ENCODE assay signal across 30 cellular contexts in genomic region chr11:44157019-44157418, GRCh38.
A peak's percentile ranks its signal among the peaks of the same experiment; 100 is the strongest.
DNase-seq lines count a peak whose midpoint lies in the region; ATAC-seq, FAIRE-seq and TF ChIP-seq lines count a peak whose summit lies in the region.
"Had no signal": no experiment of that assay in that cellular context is flagged by ENCODE, and none has a peak within 500 bp of the region (broad histone marks: within the 10 kb centered on the region; RNA-seq: fewer than 3 reads in every experiment).

No MANE protein-coding gene starts in this region.

- H2AFZ ChIP-seq in K562 (ENCODE audit: low read depth, low read length) (no peak overlapping the region), H1 (ENCODE audit: low read length) (no peak overlapping the region)

- no peak overlapping the region for H4K91ac ChIP-seq in H1 (replicated peaks; ENCODE audit: insufficient read length, low read length)

- H2BK15ac ChIP-seq in H1 (ENCODE audit: low read length), result no peak overlapping the region

- H3K27me3 Mint-ChIP-seq in T-cell, result no peaks in the 10 kb centered on the region
- H3K27me3 Mint-ChIP-seq: CD4-positive, alpha-beta memory T cell; CD4-positive, CD25-positive, alpha-beta regulatory T cell; CD8-positive, alpha-beta memory T cell had no signal

- TF ChIP-seq CTCF in heart left ventricle (IDR thresholded peaks at IDR 0.05) (no peak), K562 (IDR thresholded peaks at IDR 0.05 in 2 of 3, conservative IDR thresholded peaks at IDR 0.05 in 1 of 3; ENCODE audit: insufficient read depth in 2 of 3, low read depth in 1 of 3, low read length in 3 of 3) (no peak), H1 (IDR thresholded peaks at IDR 0.05; ENCODE audit: control extremely low read depth in 1 of 3, insufficient read depth in 1 of 3, low read depth in 1 of 3, low read length in 3 of 3) (no peak), psoas muscle (IDR thresholded peaks at IDR 0.05) (no peak)

- H3K23ac ChIP-seq in H1 (ENCODE audit: insufficient read length), result no peak overlapping the region

- peaks cover 0 to 15% (median 0%) of the 10 kb centered on the region in 9 donors for H3K36me3 ChIP-seq in heart left ventricle
- no peaks in the 10 kb centered on the region for H3K36me3 ChIP-seq in K562 (ENCODE audit: control insufficient read depth, insufficient read depth, low read length)
- no peaks in the 10 kb centered on the region for H3K36me3 ChIP-seq in H1 (ENCODE audit: control insufficient read depth in 2 of 4, insufficient read depth in 4 of 4, low read length in 3 of 4)
- no peaks in the 10 kb centered on the region for H3K36me3 ChIP-seq in psoas muscle (ENCODE audit: insufficient read depth in 1 of 2, low read depth in 1 of 2)
- H3K36me3 ChIP-seq: BE2C had no signal

- H3K4me1 Mint-ChIP-seq in T-cell, result peaks cover 11 to 51% (median 19%) of the 10 kb centered on the region in 3 donors

- H4K5ac ChIP-seq in H1 (ENCODE audit: insufficient read length, low read depth, low read length), result no peak overlapping the region

- H3K14ac ChIP-seq in H1 (ENCODE audit: insufficient read length), result no peak overlapping the region

- 78 to 92% (median 86%) methylated on average over 4 of the region's 4 CpGs for WGBS in heart left ventricle, 4 donors
- WGBS in K562 (ENCODE audit: insufficient coverage, low coverage, missing lambda C conversion rate), result 76% methylated on average over 4 of the region's 4 CpGs
- 95% methylated on average over 4 of the region's 4 CpGs; no CpG with 5 or more reads in 1 of the 2 experiments for WGBS in H1 (ENCODE audit: extremely low coverage in 1 of 2, insufficient coverage in 1 of 2, insufficient read length in 1 of 2, insufficient replicate concordance in 2 of 2, low coverage in 1 of 2, low lambda C conversion rate in 2 of 2, missing lambda C conversion rate in 1 of 2), 2 experiments
- 56 to 73% (median 56%) methylated on average over 4 of the region's 4 CpGs for WGBS in psoas muscle, 3 donors

- no peak overlapping the region for H2BK120ac ChIP-seq in H1 (replicated peaks; ENCODE audit: low read depth, low read length)

- ATAC-seq in heart left ventricle, result peak in 3 of 4 donors; percentile 31 to 42 (median 36)
- ATAC-seq in K562, result peak; percentile 32; the same call in 2 of the 3 replicates
- ATAC-seq in psoas muscle, result peak in 3 of 4 donors; percentile 54 to 73 (median 65)
- no peak for ATAC-seq in T-cell (replicated peaks in 1 of 4)
- ATAC-seq: GM12878 had no signal

- peaks cover 71% of the 10 kb centered on the region for H3K36me3 Mint-ChIP-seq in T-cell

- no peak overlapping the region for H2BK5ac ChIP-seq in H1 (ENCODE audit: low read depth, low read length)

- no peak overlapping the region for H3K56ac ChIP-seq in H1 (replicated peaks; ENCODE audit: insufficient read length, low read depth, low read length)

- no peak for TF ChIP-seq POLR2A in heart left ventricle (IDR thresholded peaks at IDR 0.05)
- no peak for TF ChIP-seq POLR2A in K562 (conservative IDR thresholded peaks at IDR 0.05)
- no peak for TF ChIP-seq POLR2A in H1 (IDR thresholded peaks at IDR 0.05; ENCODE audit: control extremely low read depth in 1 of 2, low read depth in 2 of 2, low read length in 2 of 2)

- H3K27ac ChIP-seq in heart left ventricle, result no peak overlapping the region
- no peak overlapping the region for H3K27ac ChIP-seq in K562 (ENCODE audit: extremely low read depth, low read depth, low read length)
- H3K27ac ChIP-seq in H1 (ENCODE audit: low read depth, low read length), result no peak overlapping the region
- H3K27ac ChIP-seq in psoas muscle, result no peak overlapping the region
- H3K27ac ChIP-seq: BLaER1 had no signal

- H3K4ac ChIP-seq in H1 (replicated peaks; ENCODE audit: insufficient read length, low read depth, low read length), result no peak overlapping the region

- no peaks in the 10 kb centered on the region for H4K20me1 ChIP-seq in K562 (replicated peaks; ENCODE audit: control insufficient read depth, insufficient read depth, low read length)
- peaks cover 0 to 2% of the 10 kb centered on the region in 2 experiments for H4K20me1 ChIP-seq in H1 (replicated peaks in 1 of 2; ENCODE audit: control insufficient read depth in 1 of 2, insufficient read depth in 2 of 2, low read length in 2 of 2)
- H4K20me1 ChIP-seq: BLaER1 had no signal

- H3K9ac ChIP-seq in K562 (ENCODE audit: insufficient read depth in 1 of 2, low read depth in 2 of 2, low read length in 2 of 2) (no peak overlapping the region), H1 (replicated peaks in 1 of 4; ENCODE audit: extremely low read depth in 1 of 4, low read depth in 3 of 4, low read length in 3 of 4) (no peak overlapping the region)
- H3K9ac ChIP-seq: BLaER1 had no signal

- H3K23me2 ChIP-seq in H1 (ENCODE audit: low read depth, low read length), result no peaks in the 10 kb centered on the region

- H3K79me2 ChIP-seq in K562 (ENCODE audit: control insufficient read depth, insufficient read depth, low read length) (no peaks in the 10 kb centered on the region), H1 (ENCODE audit: control insufficient read depth in 1 of 2, insufficient read depth in 2 of 2, low read length in 2 of 2) (no peaks in the 10 kb centered on the region)

- FAIRE-seq in K562 (lab: Jason Lieb, UNC), result no peak
- FAIRE-seq in H1 (lab: Jason Lieb, UNC), result no peak
- FAIRE-seq: A204.1, GM12878, GM12892, GM18507, GM19239 had no signal

- no peak overlapping the region for H4K8ac ChIP-seq in H1 (ENCODE audit: extremely low read depth, insufficient read depth, low read length)

- no peaks in the 10 kb centered on the region for H3K27me3 ChIP-seq in heart left ventricle
- H3K27me3 ChIP-seq in K562 (ENCODE audit: control insufficient read depth in 2 of 2, insufficient read depth in 2 of 2, low read length in 2 of 2), result no peaks in the 10 kb centered on the region
- H3K27me3 ChIP-seq in H1 (replicated peaks in 1 of 4; ENCODE audit: control insufficient read depth in 3 of 4, extremely low read depth in 1 of 4, insufficient read depth in 3 of 4, low read length in 3 of 4), result no peaks in the 10 kb centered on the region
- no peaks in the 10 kb centered on the region for H3K27me3 ChIP-seq in psoas muscle (ENCODE audit: insufficient read depth in 3 of 3, low read length in 2 of 3)
- H3K27me3 ChIP-seq: BE2C, BLaER1 had no signal

- H3K9me3 Mint-ChIP-seq in T-cell, result peaks cover 0 to 8% (median 5%) of the 10 kb centered on the region in 3 donors

- POLR2A ChIA-PET in K562 (lab: Yijun Ruan, JAX), result interaction anchor here (0.6 to 1.5 kb wide), 2 partner anchors 34 to 211 kb away, joined by 3 to 4 read pairs; no protein-coding TSS in a partner anchor
- POLR2A ChIA-PET in H1 (lab: Charles Lee; ENCODE audit: partially characterized antibody), result no interaction called here
- POLR2A ChIA-PET in T-cell (lab: Charles Lee), result no interaction called here

- H3K4me1 ChIP-seq in heart left ventricle, result peaks cover 0 to 6% (median 0%) of the 10 kb centered on the region in 12 donors
- H3K4me1 ChIP-seq in K562 (replicated peaks in 1 of 2; ENCODE audit: control insufficient read depth in 2 of 2, insufficient read depth in 2 of 2, low read length in 2 of 2), result no peaks in the 10 kb centered on the region
- no peaks in the 10 kb centered on the region for H3K4me1 ChIP-seq in H1 (replicated peaks in 1 of 4; ENCODE audit: control insufficient read depth in 3 of 4, insufficient read depth in 4 of 4, low read length in 3 of 4)
- H3K4me1 ChIP-seq in psoas muscle, result no peaks in the 10 kb centered on the region
- H3K4me1 ChIP-seq: BE2C, BLaER1 had no signal

- no TSS peak for BruUV-seq in K562 (replicated peaks; lab: Mats Ljungman, UMichigan)

- intact Hi-C loops in heart left ventricle (cut with DNase I) (no loop called here), cardiac septum (cut with DNase I) (no loop called here), K562 (cut with micrococcal nuclease) (no loop called here), psoas muscle (cut with DNase I) (no loop called here)

- TF ChIP-seq EP300 in K562 (IDR thresholded peaks at IDR 0.05; ENCODE audit: low read length) (no peak), H1 (IDR thresholded peaks at IDR 0.05; ENCODE audit: borderline replicate concordance in 1 of 2, low read depth in 2 of 2, low read length in 2 of 2) (no peak)

- no peaks in the 10 kb centered on the region for H3K9me1 ChIP-seq in K562 (ENCODE audit: control insufficient read depth, insufficient read depth, low read length)

- no peak overlapping the region for H3K4me3 Mint-ChIP-seq in T-cell
- H3K4me3 Mint-ChIP-seq: CD14-positive monocyte; CD4-positive, alpha-beta memory T cell; CD4-positive, CD25-positive, alpha-beta regulatory T cell; CD8-positive, alpha-beta memory T cell had no signal

- no peaks in the 10 kb centered on the region for H3K79me1 ChIP-seq in H1 (ENCODE audit: low read depth, low read length)

- no peak overlapping the region for H2BK20ac ChIP-seq in H1 (ENCODE audit: low read length)

- H3K4me2 ChIP-seq in K562 (ENCODE audit: insufficient read depth, low read length) (no peak overlapping the region), H1 (ENCODE audit: insufficient read depth in 1 of 2, low read depth in 2 of 2, low read length in 2 of 2) (no peak overlapping the region)
- H3K4me2 ChIP-seq: BLaER1 had no signal

- TF ChIP-seq RAD21 in K562 (CRISPR knock-in tag; conservative IDR thresholded peaks at IDR 0.05 in 1 of 2, IDR thresholded peaks at IDR 0.05 in 1 of 2) (no peak), H1 (IDR thresholded peaks at IDR 0.05 in 1 of 2, conservative IDR thresholded peaks at IDR 0.05 in 1 of 2; ENCODE audit: low read depth in 2 of 2, low read length in 2 of 2) (no peak)

- no peak overlapping the region for H3K4me3 ChIP-seq in heart left ventricle
- no peak overlapping the region for H3K4me3 ChIP-seq in K562
- no peak overlapping the region for H3K4me3 ChIP-seq in H1 (ENCODE audit: extremely low read depth in 1 of 4, insufficient read depth in 2 of 4, low read depth in 3 of 4, low read length in 4 of 4)
- H3K4me3 ChIP-seq in psoas muscle, result no peak overlapping the region
- H3K4me3 ChIP-seq: BLaER1, GM12878 had no signal

- in situ Hi-C loops in K562 (cut with MboI), result no loop called here

- no peak overlapping the region for H3K18ac ChIP-seq in H1 (ENCODE audit: extremely low read depth, low read length)

- H3K9me3 ChIP-seq in heart left ventricle (peaks cover 0 to 13% (median 0%) of the 10 kb centered on the region in 12 donors), K562 (replicated peaks; ENCODE audit: control insufficient read depth, insufficient read depth, low read depth, low read length) (no peaks in the 10 kb centered on the region), H1 (ENCODE audit: insufficient read depth in 2 of 2, low read depth in 1 of 2, low read length in 1 of 2) (no peaks in the 10 kb centered on the region), psoas muscle (no peaks in the 10 kb centered on the region)
- H3K9me3 ChIP-seq: BE2C had no signal

- 0 out of 2 replicates have a peak overlapping the region, but pooled peaks have one; percentile 75 for H2BK12ac ChIP-seq in H1 (ENCODE audit: low read depth, low read length)

- DNase-seq in heart left ventricle (peak in 2 of 5 donors; percentile 36 to 50), cardiac septum (ENCODE audit: low spot score) (no peak), K562 (ENCODE audit: extremely low read depth in 1 of 4, low spot score in 3 of 4) (no peak), H1 (ENCODE audit: low read depth in 1 of 2, low spot score in 2 of 2) (no peak), psoas muscle (peak in 1 of 2 donors; percentile 40), T-cell (no peak), HCEC 1CT (no peak), NCI-H2107 treated with DMSO at 0.1 percent for 48 hours (lab: John Stamatoyannopoulos, UW; ENCODE audit: unreplicated experiment) (no peak)
- DNase-seq: 8988T; ACHN; BE2C; C1 segment of cervical spinal cord; CD4-positive, alpha-beta memory T cell; CD4-positive, CD25-positive, alpha-beta regulatory T cell; CD8-positive, alpha-beta memory T cell; COR-L47; DMS 273 treated with DMSO at 0.1 percent for 48 hours; DMS153; DMS53; DMS79; DND-41; EL; GDM1 had no signal

- H3K27ac Mint-ChIP-seq in T-cell, result no peak overlapping the region
- H3K27ac Mint-ChIP-seq: CD14-positive monocyte; CD4-positive, alpha-beta memory T cell; CD8-positive, alpha-beta memory T cell had no signal

- CTCF ChIA-PET in K562 (lab: Yijun Ruan, JAX; ENCODE audit: low intra/inter-chr PET ratio), result no interaction called here
- CTCF ChIA-PET in H1 (lab: Charles Lee; ENCODE audit: partially characterized antibody), result interaction anchor here (0.8 kb wide), 1 partner anchor 103 kb away, joined by 3 read pairs; no protein-coding TSS in a partner anchor
- CTCF ChIA-PET in T-cell (lab: Charles Lee), result no interaction called here

- no peak overlapping the region for H2AK5ac ChIP-seq in H1 (ENCODE audit: low read depth, low read length)

Comparison
In these comparisons a context has a peak if more than half of its experiments do, and no peak if none do; other contexts are left out.
1. ATAC-seq: peak in heart left ventricle (3 of 4), K562 (single experiment) and psoas muscle (3 of 4); none in T-cell (0 of 4).